In the genomic region with DNA sequence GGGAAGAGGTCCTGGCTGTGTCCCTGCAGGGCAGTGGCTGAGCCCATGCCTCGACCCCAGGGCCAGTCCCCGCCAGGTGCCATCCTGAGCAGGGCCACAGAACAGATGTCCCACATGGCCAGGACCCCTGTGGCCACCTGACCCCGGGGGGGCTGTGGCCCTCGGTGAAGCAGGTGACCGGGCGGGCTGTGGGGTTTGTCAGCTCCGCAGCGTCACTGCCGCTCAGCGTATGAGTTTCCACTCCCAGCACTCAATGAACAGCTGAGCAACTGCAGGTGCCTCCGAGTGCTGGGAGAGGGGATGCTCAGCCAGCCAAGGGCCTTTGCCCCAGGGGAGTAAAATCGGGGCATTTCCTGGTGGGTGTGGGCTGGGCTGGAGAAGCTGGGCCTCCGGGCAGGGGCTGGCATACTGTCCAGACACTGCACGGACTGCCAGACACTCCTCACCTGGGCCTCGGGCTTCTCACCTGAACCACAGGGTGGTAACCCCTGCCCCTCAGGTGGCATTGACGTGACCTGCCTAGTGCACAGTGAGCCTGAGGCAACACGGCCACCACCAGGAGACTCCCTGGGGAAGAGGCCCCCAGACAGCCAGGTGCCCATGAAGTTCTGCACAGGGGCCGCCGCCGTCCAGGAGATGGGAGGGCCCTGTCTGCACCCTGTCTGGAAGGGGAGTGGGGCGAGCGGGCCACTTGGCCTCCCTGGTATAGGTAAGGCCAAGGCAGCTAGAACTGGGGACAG, we compare ENCODE assay signal across 7 cellular contexts. TPM values are rescaled to one million over a fixed set of nuclear protein-coding genes. Genes with fewer than 3 reads are reported as not detected.
A peak's percentile ranks its signal among the peaks of the same experiment; 100 is the strongest.
DNase-seq lines count a peak whose midpoint lies in the region; ATAC-seq, FAIRE-seq and TF ChIP-seq lines count a peak whose summit lies in the region.
"Not testable (repeated sequence)": the region's sequence is repeated elsewhere in the genome, so short reads cannot be mapped to it uniquely, and the experiment has no call there.

No MANE protein-coding gene starts in this region.

- 92 to 100% (median 92%) methylated on average over 3 to 14 of the region's 22 CpGs for WGBS in adrenal gland, 4 donors
- 100% methylated on average over 2 of the region's 22 CpGs for WGBS in right lobe of liver (ENCODE audit: insufficient coverage, low coverage, low lambda C conversion rate, missing lambda C conversion rate)
- 95% methylated on average over 5 to 11 of the region's 22 CpGs for WGBS in upper lobe of left lung, 2 donors

- peak; percentile 10 for ATAC-seq in activated CD8-positive, alpha-beta memory T cell treated with anti-CD3 and anti-CD28 coated beads, Interleukin-2, amount 10 ng/mL, durations not matched to agents 7 days and 5 days
- not testable (repeated sequence) for ATAC-seq in right lobe of liver; sciatic nerve; upper lobe of left lung (ENCODE audit: low FRiP score in 2 of 2)

- not testable (repeated sequence) for H3K36me3 ChIP-seq in adrenal gland (replicated peaks in 1 of 2)
- peaks cover 47% of the 10 kb centered on the region for H3K36me3 ChIP-seq in left ventricle myocardium inferior
- peaks cover 0 to 23% (median 1%) of the 10 kb centered on the region in 4 donors for H3K36me3 ChIP-seq in right lobe of liver
- peaks cover 5 to 61% (median 33%) of the 10 kb centered on the region in 4 donors for H3K36me3 ChIP-seq in upper lobe of left lung

- H3K27me3 Mint-ChIP-seq in activated CD8-positive, alpha-beta memory T cell treated with anti-CD3 and anti-CD28 coated beads, Interleukin-2, amount 10 ng/mL, durations not matched to agents 7 days and 5 days: not testable (repeated sequence)

- H3K4me3 Mint-ChIP-seq in activated CD8-positive, alpha-beta memory T cell treated with anti-CD3 and anti-CD28 coated beads, Interleukin-2, amount 10 ng/mL, durations not matched to agents 7 days and 5 days: not testable (repeated sequence)

- H3K4me1 ChIP-seq in adrenal gland (replicated peaks in 1 of 2): peaks cover 15 to 19% of the 10 kb centered on the region in 2 donors
- H3K4me1 ChIP-seq in left ventricle myocardium inferior: peaks cover 14% of the 10 kb centered on the region
- H3K4me1 ChIP-seq in right lobe of liver: peaks cover 0 to 30% (median 12%) of the 10 kb centered on the region in 4 donors
- peaks cover 8 to 13% (median 11%) of the 10 kb centered on the region in 4 donors for H3K4me1 ChIP-seq in upper lobe of left lung

- CTCF ChIA-PET in activated CD8-positive, alpha-beta memory T cell treated with anti-CD3 and anti-CD28 coated beads, Interleukin-2, amount 10 ng/mL, durations not matched to agents 7 days and 5 days (lab: Charles Lee): not testable (repeated sequence)

- not testable (repeated sequence) for TF ChIP-seq EP300 in upper lobe of left lung (IDR thresholded peaks at IDR 0.05)

- intact Hi-C loops in adrenal gland (cut with DNase I); left ventricle myocardium inferior (cut with micrococcal nuclease); right lobe of liver (cut with DNase I); sciatic nerve (cut with DNase I): not testable (repeated sequence)

- H3K9me3 Mint-ChIP-seq in activated CD8-positive, alpha-beta memory T cell treated with anti-CD3 and anti-CD28 coated beads, Interleukin-2, amount 10 ng/mL, durations not matched to agents 7 days and 5 days (ENCODE audit: low read depth): not testable (repeated sequence)

- H3K9me3 ChIP-seq in adrenal gland (replicated peaks in 1 of 3); left ventricle myocardium inferior (replicated peaks); right lobe of liver; upper lobe of left lung: not testable (repeated sequence)

- DNase-seq in HTR-8/SVneo (ENCODE audit: insufficient read length, low spot score): not testable (repeated sequence)
- peak; percentile 35 for DNase-seq in activated CD8-positive, alpha-beta memory T cell treated with anti-CD3 and anti-CD28 coated beads, Interleukin-2, amount 10 ng/mL, durations not matched to agents 7 days and 5 days
- peak in 5 of 7 donors; percentile 3 to 45 (median 11) for DNase-seq in adrenal gland
- peak; percentile 7 for DNase-seq in left ventricle myocardium inferior
- peak in 2 of 3 donors; percentile 28 to 31 for DNase-seq in right lobe of liver
- DNase-seq in sciatic nerve (ENCODE audit: low spot score): peak; percentile 50
- DNase-seq in upper lobe of left lung: peak; percentile 18 to 52

- H3K27me3 ChIP-seq in adrenal gland; left ventricle myocardium inferior (ENCODE audit: low read depth); right lobe of liver; upper lobe of left lung: not testable (repeated sequence)

- not testable (repeated sequence) for H3K27ac ChIP-seq in adrenal gland; left ventricle myocardium inferior (replicated peaks); right lobe of liver; upper lobe of left lung

- not testable (repeated sequence) for H3K27ac Mint-ChIP-seq in activated CD8-positive, alpha-beta memory T cell treated with anti-CD3 and anti-CD28 coated beads, Interleukin-2, amount 10 ng/mL, durations not matched to agents 7 days and 5 days

- not testable (repeated sequence) for H3K4me1 Mint-ChIP-seq in activated CD8-positive, alpha-beta memory T cell treated with anti-CD3 and anti-CD28 coated beads, Interleukin-2, amount 10 ng/mL, durations not matched to agents 7 days and 5 days

- FAIRE-seq in HTR-8/SVneo (lab: Jason Lieb, UNC): peak; percentile 9

- H3K4me3 ChIP-seq in adrenal gland, left ventricle myocardium inferior, right lobe of liver, upper lobe of left lung: not testable (repeated sequence)

- TF ChIP-seq POLR2A in adrenal gland (IDR thresholded peaks at IDR 0.05); right lobe of liver (IDR thresholded peaks at IDR 0.05); upper lobe of left lung (IDR thresholded peaks at IDR 0.05): not testable (repeated sequence)

- H3K36me3 Mint-ChIP-seq in activated CD8-positive, alpha-beta memory T cell treated with anti-CD3 and anti-CD28 coated beads, Interleukin-2, amount 10 ng/mL, durations not matched to agents 7 days and 5 days: peaks cover 22% of the 10 kb centered on the region

- not testable (repeated sequence) for TF ChIP-seq CTCF in adrenal gland (IDR thresholded peaks at IDR 0.05); left ventricle myocardium inferior (IDR thresholded peaks at IDR 0.05; ENCODE audit: borderline replicate concordance); right lobe of liver (IDR thresholded peaks at IDR 0.05); upper lobe of left lung (IDR thresholded peaks at IDR 0.05)

RNA-seq across cellular contexts. Expression of gene WDR4, which starts 37.3 kb away (rescaled TPM):
- 10 to 100 TPM; 39.7 to 43.6 TPM for total RNA-seq in activated CD8-positive, alpha-beta memory T cell treated with anti-CD3 and anti-CD28 coated beads, Interleukin-2, amount 10 ng/mL, durations not matched to agents 7 days and 5 days
- total RNA-seq in adrenal gland (10 to 100 TPM in 3 of 8 donors, 1 to 10 TPM in 5; 3.6 to 19.3 (median 6.9) TPM), left ventricle myocardium inferior (6.0 TPM), right lobe of liver (10 to 100 TPM in 1 of 6 experiments, 1 to 10 TPM in 5; 6.3 to 10.5 (median 8.0) TPM), sciatic nerve (13.0 TPM), upper lobe of left lung (10 to 100 TPM; 10.2 to 49.2 (median 18.6) TPM)
- 1 to 10 TPM; 5.0 to 10.0 (median 6.3) TPM for polyA plus RNA-seq in adrenal gland

RNA-seq across cellular contexts. Expression of gene NDUFV3, which starts 51.0 kb away (rescaled TPM):
- total RNA-seq in activated CD8-positive, alpha-beta memory T cell treated with anti-CD3 and anti-CD28 coated beads, Interleukin-2, amount 10 ng/mL, durations not matched to agents 7 days and 5 days: 10 to 100 TPM; 27.1 to 31.9 TPM
- total RNA-seq in adrenal gland: 10 to 100 TPM; 30.4 to 43.5 (median 38.0) TPM
- polyA plus RNA-seq in adrenal gland: 10 to 100 TPM; 34.1 to 40.2 (median 34.8) TPM
- 52.0 TPM for total RNA-seq in left ventricle myocardium inferior
- 10 to 100 TPM; 18.9 to 39.1 (median 23.6) TPM for total RNA-seq in right lobe of liver
- 43.8 TPM for total RNA-seq in sciatic nerve
- 10 to 100 TPM; 33.7 to 97.4 (median 44.9) TPM for total RNA-seq in upper lobe of left lung
